In the genomic region with DNA sequence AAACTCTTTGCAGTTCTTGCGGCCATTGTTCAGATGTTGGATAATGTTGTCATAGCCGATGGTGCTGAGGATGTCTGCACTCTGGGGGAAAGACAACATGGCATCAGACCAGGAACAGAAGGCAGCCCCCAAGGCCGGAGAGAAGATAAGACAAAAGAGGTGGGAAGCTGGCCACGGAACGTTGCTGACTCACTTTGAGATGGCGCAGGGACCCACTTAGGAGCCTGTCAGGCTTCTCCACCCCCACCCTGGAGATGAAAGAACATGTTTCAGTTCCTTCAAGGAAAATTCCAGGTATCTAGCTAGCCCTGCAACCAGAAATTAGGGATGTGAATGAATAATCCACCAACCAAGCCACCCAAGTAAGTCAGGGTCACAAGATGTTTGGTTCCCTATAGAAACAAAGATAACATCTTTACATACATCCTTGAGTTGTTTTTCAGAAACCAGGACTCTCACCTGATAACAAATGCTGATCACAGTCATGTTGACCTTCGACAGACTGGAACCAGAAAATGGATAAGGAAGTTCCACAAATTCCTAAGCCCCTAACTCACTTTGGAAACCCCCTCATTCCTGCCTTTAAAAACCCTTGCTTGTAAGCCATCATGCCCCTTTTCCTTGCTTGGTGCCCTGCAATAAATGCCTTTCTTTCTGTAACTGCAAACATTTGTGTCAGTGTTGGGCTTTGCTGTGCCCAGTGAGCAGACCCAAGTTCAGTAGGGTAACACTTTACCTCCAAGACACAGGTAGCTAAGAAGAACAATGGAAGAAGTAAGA, we compare ENCODE assay signal across 1 cellular context.
TF ChIP-seq lines count a peak whose summit lies in the region.

No MANE protein-coding gene starts in this region.

TF ChIP-seq in GM12878, 131 proteins besides CTCF, POLR2A, EP300 and RAD21:
- TF ChIP-seq SMARCA5 (IDR thresholded peaks at IDR 0.05) (no peak), MTA3 (IDR thresholded peaks at IDR 0.05; ENCODE audit: borderline replicate concordance, low read length) (no peak), PAX5 (IDR thresholded peaks at IDR 0.05; ENCODE audit: borderline replicate concordance, low read depth, low read length) (no peak)
